ENCODE assay signal across 12 cellular contexts in genomic region chr10:99906470-99906869, GRCh38.
DNase-seq lines count a peak whose midpoint lies in the region; ATAC-seq, FAIRE-seq and TF ChIP-seq lines count a peak whose summit lies in the region.
"Had no signal": no experiment of that assay in that cellular context is flagged by ENCODE, and none has a peak within 500 bp of the region (broad histone marks: within the 10 kb centered on the region; RNA-seq: fewer than 3 reads in every experiment).

No MANE protein-coding gene starts in this region.

- H3K9me3 ChIP-seq in cardiac muscle cell (ENCODE audit: low read depth) (no peaks in the 10 kb centered on the region), right atrium auricular region (no peaks in the 10 kb centered on the region), upper lobe of right lung (no peaks in the 10 kb centered on the region)

- H3K4me1 ChIP-seq in cardiac muscle cell (ENCODE audit: low read depth) (peaks cover 3% of the 10 kb centered on the region), right atrium auricular region (peaks cover 0 to 4% of the 10 kb centered on the region in 2 donors), upper lobe of right lung (peaks cover 4% of the 10 kb centered on the region)

- peaks cover 35% of the 10 kb centered on the region for H3K36me3 ChIP-seq in cardiac muscle cell
- peaks cover 36% of the 10 kb centered on the region for H3K36me3 ChIP-seq in right atrium auricular region
- peaks cover 34% of the 10 kb centered on the region for H3K36me3 ChIP-seq in upper lobe of right lung

- DNase-seq in cardiac muscle cell (ENCODE audit: low read depth in 1 of 2, low spot score in 1 of 2), result peak in 1 of 2 donors; percentile 76
- no peak for DNase-seq in right atrium auricular region (ENCODE audit: low spot score)
- DNase-seq in astrocyte of the spinal cord (ENCODE audit: low read depth, low spot score), result peak; percentile 96
- DNase-seq in kidney glomerular epithelial cell (lab: John Stamatoyannopoulos, UW), result peak; percentile 80
- no peak for DNase-seq in upper lobe of right lung
- DNase-seq in GM12892 (ENCODE audit: insufficient read length), result no peak
- DNase-seq: activated CD8-positive, alpha-beta memory T cell treated with anti-CD3 and anti-CD28 coated beads, Interleukin-2, amount 50 U/mL, for 48 hours; NCI-H510A treated with DMSO at 0.1 percent for 48 hours had no signal

- ATAC-seq in upper lobe of right lung (peak; percentile 41), HG03520 (IDR thresholded peaks at IDR 0.05; ENCODE audit: unreplicated experiment) (no peak), HG03439 (IDR thresholded peaks at IDR 0.05; ENCODE audit: unreplicated experiment) (no peak)

- in situ Hi-C loops in astrocyte of the spinal cord (cut with HindIII; ENCODE audit: low sequenced_read_pairs), result no loop called here

- H3K27ac ChIP-seq in cardiac muscle cell, result no peak overlapping the region
- no peak overlapping the region for H3K27ac ChIP-seq in right atrium auricular region
- H3K27ac ChIP-seq in upper lobe of right lung, result no peak overlapping the region

- intact Hi-C loops in upper lobe of right lung (cut with DNase I), result no loop called here

- H3K27me3 ChIP-seq in cardiac muscle cell (no peaks in the 10 kb centered on the region), right atrium auricular region (no peaks in the 10 kb centered on the region), upper lobe of right lung (no peaks in the 10 kb centered on the region)

- FAIRE-seq in GM12892 (lab: Jason Lieb, UNC), result no peak
- FAIRE-seq: colon, GM19239 had no signal

- TF ChIP-seq CTCF in cardiac muscle cell (IDR thresholded peaks at IDR 0.05; ENCODE audit: low read depth, low read length), result peak; percentile 34
- TF ChIP-seq CTCF in right atrium auricular region (IDR thresholded peaks at IDR 0.05), result no peak
- peak; percentile 52 for TF ChIP-seq CTCF in astrocyte of the spinal cord (IDR thresholded peaks at IDR 0.05; ENCODE audit: low read depth, low read length)
- no peak for TF ChIP-seq CTCF in upper lobe of right lung (IDR thresholded peaks at IDR 0.05)

- no peak for TF ChIP-seq POLR2A in GM12892 (IDR thresholded peaks at IDR 0.05; ENCODE audit: low read depth, low read length)

- no peak overlapping the region for H3K4me3 ChIP-seq in cardiac muscle cell
- no peak overlapping the region for H3K4me3 ChIP-seq in right atrium auricular region
- H3K4me3 ChIP-seq in astrocyte of the spinal cord (ENCODE audit: low read depth, low read length), result no peak overlapping the region
- H3K4me3 ChIP-seq in upper lobe of right lung, result no peak overlapping the region

Comparison
In these comparisons a context has a peak if more than half of its experiments do, and no peak if none do; other contexts are left out.
1. CTCF ChIP-seq: peak in cardiac muscle cell (single experiment) and astrocyte of the spinal cord (single experiment); none in right atrium auricular region (0 of 2) and upper lobe of right lung (single experiment).
2. DNase-seq: peak in astrocyte of the spinal cord (single experiment) and kidney glomerular epithelial cell (single experiment); none in right atrium auricular region (single experiment), upper lobe of right lung (single experiment) and GM12892 (single experiment).